In genomic region chr19:6891761-6892385, GRCh38 we compare ENCODE assay signal across 1 cellular context.
TF ChIP-seq lines count a peak whose summit lies in the region.

No MANE protein-coding gene starts in this region.

TF ChIP-seq in GM12878, 131 proteins besides CTCF, POLR2A, EP300 and RAD21:
- TF ChIP-seq RUNX3 (IDR thresholded peaks at IDR 0.05; ENCODE audit: low read length) (0 out of 2 replicates have a peak, but pooled peaks have one; percentile 34), SPI1 (IDR thresholded peaks at IDR 0.05; ENCODE audit: borderline replicate concordance, insufficient read depth, low read depth, low read length) (peak; percentile 31; the same call in 1 of the 2 replicates), NFYA (IDR thresholded peaks at IDR 0.05; ENCODE audit: borderline replicate concordance, low read depth, low read length) (no peak)
